9 cellular contexts compared by ENCODE assay signal in genomic region chr10:17645591-17646345, GRCh38. TPM values are rescaled to one million over a fixed set of nuclear protein-coding genes. Genes with fewer than 3 reads are reported as not detected.
A peak's percentile ranks its signal among the peaks of the same experiment; 100 is the strongest.
DNase-seq lines count a peak whose midpoint lies in the region; ATAC-seq, FAIRE-seq and TF ChIP-seq lines count a peak whose summit lies in the region.
"Had no signal": no experiment of that assay in that cellular context is flagged by ENCODE, and none has a peak within 500 bp of the region (broad histone marks: within the 10 kb centered on the region; RNA-seq: fewer than 3 reads in every experiment).

No MANE protein-coding gene starts in this region.

- peak overlapping the region in 5 of 6 donors; percentile 7 to 100 (median 39) for H3K27ac Mint-ChIP-seq in naive B cell

- H4K8ac ChIP-seq in IMR-90 (ENCODE audit: low read depth in 2 of 2, low read length in 2 of 2) = no peak overlapping the region

- no peak for TF ChIP-seq RAD21 in IMR-90 (IDR thresholded peaks at IDR 0.05; ENCODE audit: low read length)

- in situ Hi-C loops in IMR-90 (cut with MboI; ENCODE audit: low sequenced_read_pairs) = no loop called here

- H3K27me3 ChIP-seq in BLaER1 = no peaks in the 10 kb centered on the region
- H3K27me3 ChIP-seq in IMR-90 (ENCODE audit: control insufficient read depth, insufficient read depth, low read length) = no peaks in the 10 kb centered on the region
- no peaks in the 10 kb centered on the region for H3K27me3 ChIP-seq in bronchial epithelial cell (ENCODE audit: control insufficient read depth, insufficient read depth, low read length)

- H3K4me3 Mint-ChIP-seq in naive B cell = peak overlapping the region in 7 of 8 donors; percentile 51 to 99 (median 98)

- H4K91ac ChIP-seq in IMR-90 (ENCODE audit: insufficient read depth, low read depth, low read length) = no peak overlapping the region

- CTCF ChIA-PET in IMR-90 (lab: Yijun Ruan, JAX) = interaction anchor here (0.8 kb wide), 1 partner anchor 28 kb away, joined by 3 read pairs; no protein-coding TSS in a partner anchor

- H4K20me1 ChIP-seq in BLaER1 (peaks cover 22% of the 10 kb centered on the region), IMR-90 (ENCODE audit: insufficient read depth, low read length) (peaks cover 36% of the 10 kb centered on the region)

- no peak overlapping the region for H2AK9ac ChIP-seq in IMR-90 (replicated peaks; ENCODE audit: low read depth, low read length, poor library complexity)

- H3K4me3 ChIP-seq in BLaER1 (peak overlapping the region; percentile 85), IMR-90 (ENCODE audit: insufficient read depth, low read depth, low read length) (peak overlapping the region; percentile 83), bronchial epithelial cell (ENCODE audit: low read depth, low read length) (peak overlapping the region; percentile 96), lower leg skin (ENCODE audit: low read depth, poor library complexity, severe bottlenecking) (no peak overlapping the region)

- H3K36me3 ChIP-seq in BLaER1 (peaks cover 30% of the 10 kb centered on the region), IMR-90 (ENCODE audit: control insufficient read depth, insufficient read depth, low read length) (no peaks in the 10 kb centered on the region; the same call in 1 of the 2 replicates), bronchial epithelial cell (ENCODE audit: control insufficient read depth, insufficient read depth, low read length) (no peaks in the 10 kb centered on the region)

- POLR2A ChIA-PET in IMR-90 (lab: Charles Lee; ENCODE audit: unreplicated experiment) = no interaction called here

- H3K9ac ChIP-seq in BLaER1 (peak overlapping the region; percentile 89), IMR-90 (ENCODE audit: low read depth, low read length) (peak overlapping the region; percentile 58; the same call in 1 of the 2 replicates)

- H3K4me2 ChIP-seq in BLaER1 (peak overlapping the region; percentile 86), IMR-90 (ENCODE audit: low read depth, low read length) (peak overlapping the region; percentile 96)

- H3K4me1 Mint-ChIP-seq in naive B cell = peaks cover 45 to 64% (median 48%) of the 10 kb centered on the region in 3 donors

- no peak for TF ChIP-seq CTCF in IMR-90 (conservative IDR thresholded peaks at IDR 0.05; ENCODE audit: low read depth, low read length)
- no peak for TF ChIP-seq CTCF in bronchial epithelial cell (IDR thresholded peaks at IDR 0.05; ENCODE audit: insufficient read depth, low read length, severe bottlenecking)
- TF ChIP-seq CTCF in lower leg skin (IDR thresholded peaks at IDR 0.05) = no peak

- dilution Hi-C loops in IMR-90 (cut with HindIII; ENCODE audit: low sequenced_read_pairs, unreplicated experiment) = no loop called here

- ATAC-seq in IMR-90 (ENCODE audit: low read depth) = no peak
- no peak for ATAC-seq in naive B cell (ENCODE audit: low read depth in 2 of 2)

- peak overlapping the region; percentile 1; the same call in 1 of the 2 replicates for H2AK5ac ChIP-seq in IMR-90 (ENCODE audit: low read depth, low read length)

- no peak overlapping the region for H3K56ac ChIP-seq in IMR-90 (ENCODE audit: extremely low read depth, insufficient read depth, low read length)

- peak; percentile 18 for DNase-seq in IMR-90
- DNase-seq in bronchial epithelial cell (ENCODE audit: low read depth) = peak; percentile 94
- no peak for DNase-seq in naive B cell
- DNase-seq in NCI-H748 (lab: John Stamatoyannopoulos, UW; ENCODE audit: unreplicated experiment) = no peak
- DNase-seq in lower leg skin (ENCODE audit: low spot score in 2 of 2) = no peak
- DNase-seq in nucleus accumbens (lab: John Stamatoyannopoulos, UW) = no peak
- DNase-seq in SHP77 (lab: John Stamatoyannopoulos, UW) = no peak
- DNase-seq: activated CD4-positive, CD25-positive, alpha-beta regulatory T cell had no signal

- H3K27ac ChIP-seq in BLaER1 (peak overlapping the region; percentile 96; the same call in 1 of the 2 replicates), IMR-90 (ENCODE audit: insufficient read depth, low read length) (peak overlapping the region; percentile 9; the same call in 1 of the 2 replicates)

- H3K18ac ChIP-seq in IMR-90 (ENCODE audit: low read depth, low read length) = no peak overlapping the region

- H2BK120ac ChIP-seq in IMR-90 (ENCODE audit: low read depth, low read length) = no peak overlapping the region

- H2BK15ac ChIP-seq in IMR-90 (ENCODE audit: low read depth, low read length) = no peak overlapping the region

- H3K9me3 ChIP-seq in BLaER1 (peaks cover 27% of the 10 kb centered on the region), IMR-90 (ENCODE audit: control insufficient read depth, insufficient read depth, low read length) (no peaks in the 10 kb centered on the region)

- H3K36me3 Mint-ChIP-seq in naive B cell = peaks cover 0 to 18% of the 10 kb centered on the region in 2 donors

- WGBS in IMR-90 (ENCODE audit: extremely low coverage in 2 of 2, insufficient read length in 1 of 2), 2 experiments = no CpG with 5 or more reads among the region's 6 CpGs
- 46% methylated on average over 6 of the region's 6 CpGs for WGBS in lower leg skin, 2 donors

- no peak overlapping the region for H2AFZ ChIP-seq in IMR-90 (replicated peaks; ENCODE audit: low read length, poor library complexity)

- H2BK20ac ChIP-seq in IMR-90 (ENCODE audit: low read depth, low read length) = no peak overlapping the region

- peak overlapping the region; percentile 69; the same call in 1 of the 2 replicates for H3K23ac ChIP-seq in IMR-90 (ENCODE audit: low read depth, low read length)

- no peak overlapping the region; the same call in 1 of the 2 replicates for H3K14ac ChIP-seq in IMR-90 (replicated peaks; ENCODE audit: low read depth, low read length)

- H2BK5ac ChIP-seq in IMR-90 (ENCODE audit: low read depth, low read length, poor library complexity, severe bottlenecking) = peak overlapping the region; percentile 67

- TF ChIP-seq POLR2A in IMR-90 (IDR thresholded peaks at IDR 0.05; ENCODE audit: low read depth, low read length) (no peak), lower leg skin (IDR thresholded peaks at IDR 0.05) (no peak)

- no peaks in the 10 kb centered on the region for H3K27me3 Mint-ChIP-seq in naive B cell

- H3K4me1 ChIP-seq in BLaER1 = peaks cover 35% of the 10 kb centered on the region
- peaks cover 7% of the 10 kb centered on the region for H3K4me1 ChIP-seq in IMR-90 (ENCODE audit: control insufficient read depth, insufficient read depth, low read length)

- intact Hi-C loops in IMR-90 (cut with micrococcal nuclease) (loop anchor here (2.0 kb wide), 1 partner anchor 29 kb away; the partner anchor contains the start of gene HACD1), lower leg skin (cut with DNase I; ENCODE audit: low total_unique reads) (no loop called here)

- peaks cover 5% of the 10 kb centered on the region; the same call in 1 of the 2 replicates for H3K9me1 ChIP-seq in IMR-90 (ENCODE audit: insufficient read depth, low read length)

- FAIRE-seq in bronchial epithelial cell (lab: Jason Lieb, UNC) = peak; percentile 52

- H3K79me1 ChIP-seq in IMR-90 (ENCODE audit: low read depth in 1 of 2, low read length in 2 of 2) = peaks cover 20 to 57% of the 10 kb centered on the region in 2 experiments

- H4K5ac ChIP-seq in IMR-90 (ENCODE audit: low read depth, low read length) = no peak overlapping the region

- no TSS peak for BruUV-seq in IMR-90 (replicated peaks; lab: Mats Ljungman, UMichigan)

- no peak overlapping the region for H3K4ac ChIP-seq in IMR-90 (ENCODE audit: low read depth, low read length)

- H3K9me3 Mint-ChIP-seq in naive B cell = no peaks in the 10 kb centered on the region

TF ChIP-seq in IMR-90, 13 proteins besides CTCF, POLR2A, EP300 and RAD21:
- TF ChIP-seq MAFK (IDR thresholded peaks at IDR 0.05; ENCODE audit: low read depth, low read length) (no peak), MXI1 (IDR thresholded peaks at IDR 0.05; ENCODE audit: borderline replicate concordance, low read depth, low read length) (no peak), FOS (IDR thresholded peaks at IDR 0.05; ENCODE audit: low read depth, low read length) (no peak)
TF ChIP-seq in IMR-90: peak in this region for 0.

RNA-seq across cellular contexts. Expression of gene STAM, which starts 1.8 kb away (rescaled TPM):
- total RNA-seq in IMR-90 (2012; rRNA removed) = 22.9 and 31.9 TPM in 2 replicates
- 23.3 and 24.6 TPM in 2 replicates for polyA plus RNA-seq in IMR-90 (2012; rRNA removed)
- 9.1 and 9.3 TPM in 2 replicates for polyA plus RNA-seq in IMR-90 (2012; cell fraction: cytosol; rRNA removed)
- 10.0 and 25.1 TPM in 2 replicates for polyA plus RNA-seq in IMR-90 (2012; cell fraction: nucleus; rRNA removed; ENCODE audit: low replicate concordance)
- 21.9 and 31.6 TPM in 2 replicates for total RNA-seq in bronchial epithelial cell
- 10 to 100 TPM in 1 of 6 donors, 1 to 10 TPM in 5; 4.4 to 12.5 (median 7.9) TPM for polyA plus RNA-seq in naive B cell (ENCODE audit: low read depth in 6 of 6)
- 10 to 100 TPM; 13.2 to 21.4 (median 17.9) TPM for total RNA-seq in lower leg skin

RNA-seq across cellular contexts. Expression of gene HACD1, which starts 28.6 kb away (rescaled TPM):
- total RNA-seq in IMR-90 (2012; rRNA removed) (10.0 and 23.6 TPM in 2 replicates), bronchial epithelial cell (22.1 and 24.6 TPM in 2 replicates), lower leg skin (1 to 10 TPM in 3 of 4 donors, under 1 TPM in 1; 0.80 to 4.1 (median 2.7) TPM)
- polyA plus RNA-seq in IMR-90 (2012; rRNA removed) (17.8 and 24.9 TPM in 2 replicates), naive B cell (ENCODE audit: low read depth in 6 of 6) (under 1 TPM in 2 of 6 donors, not detected in 4; 0.43 to 0.44 TPM)
- polyA plus RNA-seq in IMR-90 (2012; cell fraction: cytosol; rRNA removed) = 10.3 and 14.4 TPM in 2 replicates
- polyA plus RNA-seq in IMR-90 (2012; cell fraction: nucleus; rRNA removed; ENCODE audit: low replicate concordance) = 7.9 and 16.2 TPM in 2 replicates

Comparison
In these comparisons a context has a peak if more than half of its experiments do, and no peak if none do; other contexts are left out.
1. DNase-seq: peak in IMR-90 (single experiment) and bronchial epithelial cell (single experiment); none in naive B cell (single experiment), NCI-H748 (single experiment), lower leg skin (0 of 2), nucleus accumbens (0 of 56) and SHP77 (0 of 2).